ENCODE assay signal across 27 cellular contexts in genomic region chr4:96317924-96318323, GRCh38.
"Had no signal": no experiment of that assay in that cellular context is flagged by ENCODE, and none has a peak within 500 bp of the region (broad histone marks: within the 10 kb centered on the region; RNA-seq: fewer than 3 reads in every experiment).

No MANE protein-coding gene starts in this region.

- H3K36me3 ChIP-seq: left lung, lower lobe of right lung, neural progenitor cell, neutrophil, suprapubic skin, thoracic aorta, tibial artery, upper lobe of right lung had no signal

- H3K27ac ChIP-seq: left lung, lower lobe of right lung, neural progenitor cell, neutrophil, parathyroid adenoma, skin epidermis, suprapubic skin, thoracic aorta, tibial artery, upper lobe of right lung had no signal

- DNase-seq: hypothalamus; immature natural killer cell; kidney; left colon; left lung; lower lobe of right lung; mammary epithelial cell; mesenchymal stem cell; naive thymus-derived CD8-positive, alpha-beta T cell; occipital lobe; retina; right cardiac atrium; stimulated activated CD4-positive, alpha-beta T cell treated with anti-CD3 and anti-CD28 coated beads, Interleukin-12 subunit alpha, Interleukin-12 subunit beta, amount 100 ng/mL, for 4 hours; stimulated activated CD4-positive, alpha-beta T cell treated with anti-CD3 and anti-CD28 coated beads, Interleukin-15, amount 100 ng/mL, for 24 hours; stimulated activated CD4-positive, alpha-beta T cell treated with anti-CD3 and anti-CD28 coated beads, Interleukin-4, amount 100 ng/mL, for 24 hours; stimulated activated naive CD4-positive, alpha-beta T cell; tibial artery; trophoblast cell; upper lobe of right lung had no signal

- H2AFZ ChIP-seq: neural progenitor cell, parathyroid adenoma had no signal

- ATAC-seq: left colon; left lung; lower lobe of right lung; naive thymus-derived CD8-positive, alpha-beta T cell; right cardiac atrium; sciatic nerve; stimulated activated effector memory CD8-positive, alpha-beta T cell treated with anti-CD3 and anti-CD28 coated beads, Interleukin-12 subunit alpha, Interleukin-12 subunit beta, amount 100 ng/mL, for 72 hours; upper lobe of right lung had no signal

- H3K4me3 ChIP-seq: left lung, lower lobe of right lung, neural progenitor cell, skin epidermis, suprapubic skin, thoracic aorta, tibial artery, upper lobe of right lung had no signal

- H3K9ac ChIP-seq: neural progenitor cell, parathyroid adenoma had no signal

- H3K4me2 ChIP-seq: neural progenitor cell had no signal

- H3K9me3 ChIP-seq: left lung, lower lobe of right lung, neutrophil, suprapubic skin, thoracic aorta, tibial artery, upper lobe of right lung had no signal

- H3K79me2 ChIP-seq: parathyroid adenoma had no signal

- H3K27me3 ChIP-seq: left lung, neural progenitor cell, neutrophil, suprapubic skin, tibial artery, upper lobe of right lung had no signal
